ENCODE assay signal across 25 cellular contexts in genomic region chr2:18373664-18374063, GRCh38.
A peak's percentile ranks its signal among the peaks of the same experiment; 100 is the strongest.
DNase-seq lines count a peak whose midpoint lies in the region; TF ChIP-seq lines count a peak whose summit lies in the region.
"Had no signal": no experiment of that assay in that cellular context is flagged by ENCODE, and none has a peak within 500 bp of the region (broad histone marks: within the 10 kb centered on the region; RNA-seq: fewer than 3 reads in every experiment).

No MANE protein-coding gene starts in this region.

- no peak overlapping the region for H2AFZ ChIP-seq in KMS-11 (ENCODE audit: low read depth)
- H2AFZ ChIP-seq: GM23338 had no signal

- H3K4me1 ChIP-seq in KMS-11 (ENCODE audit: low read depth, poor library complexity, severe bottlenecking) = peaks cover 56% of the 10 kb centered on the region
- H3K4me1 ChIP-seq: BLaER1 treated with 17β-estradiol and CSF1 and Interleukin-3, amounts not matched to agents 10 nM and 100 nM had no signal

- H3K4me3 ChIP-seq in KMS-11 (IDR thresholded peaks at IDR 0.05; ENCODE audit: insufficient read depth, low read depth, low read length) (no peak overlapping the region), astrocyte of the spinal cord (ENCODE audit: low read depth, low read length) (no peak overlapping the region)
- H3K4me3 ChIP-seq: BLaER1 treated with 17β-estradiol and CSF1 and Interleukin-3, amounts not matched to agents 10 nM and 100 nM; GM12878; GM23338; SJCRH30 had no signal

- peak; percentile 48 for DNase-seq in astrocyte of the spinal cord (ENCODE audit: low read depth, low spot score)
- peak; percentile 10 for DNase-seq in fibroblast of the conjunctiva (ENCODE audit: low read depth)
- peak; percentile 34 for DNase-seq in stromal cell of bone marrow (ENCODE audit: low read depth)
- DNase-seq in foreskin melanocyte = no peak
- DNase-seq in activated naive CD4-positive, alpha-beta T cell (lab: John Stamatoyannopoulos, UW) = no peak
- no peak for DNase-seq in NK-92 (lab: John Stamatoyannopoulos, UW; ENCODE audit: unreplicated experiment)
- DNase-seq: Caco-2; CD4-positive, alpha-beta memory T cell; DMS 273 treated with DMSO at 0.1 percent for 48 hours; DMS79 treated with DMSO at 0.1 percent for 48 hours; HCEC 1CT; KBM-7; NCI-H1092 treated with DMSO at 0.1 percent for 48 hours; NCI-H1436 treated with DMSO at 0.1 percent for 48 hours; NCI-H1930; NCI-H226; NCI-H510A treated with DMSO at 0.1 percent for 48 hours; NCI-H748 treated with DMSO at 0.1 percent for 48 hours; NK-92 treated with Interleukin-12 subunit alpha and Interleukin-12 subunit beta, amount 100 ng/mL, for 24 hours; SJCRH30 had no signal

- in situ Hi-C loops in astrocyte of the spinal cord (cut with HindIII; ENCODE audit: low sequenced_read_pairs) = no loop called here

- no peak for TF ChIP-seq CTCF in KMS-11 (conservative IDR thresholded peaks at IDR 0.05; ENCODE audit: low read depth, low read length)
- TF ChIP-seq CTCF in astrocyte of the spinal cord (IDR thresholded peaks at IDR 0.05; ENCODE audit: low read depth, low read length) = no peak

- no peaks in the 10 kb centered on the region for H3K27me3 ChIP-seq in KMS-11 (ENCODE audit: insufficient read depth, low read depth)
- H3K27me3 ChIP-seq: BLaER1 treated with 17β-estradiol and CSF1 and Interleukin-3, amounts not matched to agents 10 nM and 100 nM; SJCRH30 had no signal

- no peak overlapping the region for H3K9ac ChIP-seq in KMS-11
- H3K9ac ChIP-seq: BLaER1 treated with 17β-estradiol and CSF1 and Interleukin-3, amounts not matched to agents 10 nM and 100 nM had no signal

- no peaks in the 10 kb centered on the region for H3K79me2 ChIP-seq in KMS-11 (ENCODE audit: insufficient read depth, low read depth)

- H4K20me1 ChIP-seq in KMS-11 (ENCODE audit: insufficient read depth) = no peaks in the 10 kb centered on the region
- H4K20me1 ChIP-seq: BLaER1 treated with 17β-estradiol and CSF1 and Interleukin-3, amounts not matched to agents 10 nM and 100 nM had no signal

- H3K27ac ChIP-seq in KMS-11 = peak overlapping the region; percentile 42; the same call in 1 of the 2 replicates
- H3K27ac ChIP-seq: BLaER1 treated with 17β-estradiol and CSF1 and Interleukin-3, amounts not matched to agents 10 nM and 100 nM; HL-60; SJCRH30 had no signal

- H3K36me3 ChIP-seq in KMS-11 (ENCODE audit: insufficient read depth) = no peaks in the 10 kb centered on the region
- H3K36me3 ChIP-seq: BLaER1 treated with 17β-estradiol and CSF1 and Interleukin-3, amounts not matched to agents 10 nM and 100 nM; SJCRH30 had no signal

- peak overlapping the region; percentile 49 for H3K4me2 ChIP-seq in KMS-11
- H3K4me2 ChIP-seq: BLaER1 treated with 17β-estradiol and CSF1 and Interleukin-3, amounts not matched to agents 10 nM and 100 nM; GM23338 had no signal

Comparison
In these comparisons a context has a peak if more than half of its experiments do, and no peak if none do; other contexts are left out.
1. DNase-seq: peak in astrocyte of the spinal cord (single experiment), fibroblast of the conjunctiva (single experiment) and stromal cell of bone marrow (single experiment); none in foreskin melanocyte (single experiment), activated naive CD4-positive, alpha-beta T cell (0 of 4) and NK-92 (single experiment).